ENCODE assay signal across 9 cellular contexts in the genomic region with DNA sequence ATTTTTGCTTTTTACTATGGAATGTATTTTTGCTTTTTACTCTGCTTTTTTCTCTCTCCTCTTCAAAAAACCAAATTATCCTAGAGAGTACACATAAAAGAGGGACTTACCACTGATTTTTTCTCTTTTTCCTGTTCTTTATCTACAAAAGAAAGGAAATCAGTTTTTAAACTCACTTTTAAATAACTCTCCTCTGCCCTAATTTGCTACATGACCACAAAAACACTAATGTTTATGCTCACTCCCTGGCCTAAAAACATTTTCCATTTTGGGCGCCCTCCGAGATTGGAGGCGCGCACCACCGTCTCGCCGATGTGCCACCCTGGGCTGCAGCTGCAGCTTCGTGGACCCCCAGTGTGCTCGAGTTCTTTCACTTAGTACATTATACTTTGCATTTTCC. TPM values are rescaled to one million over a fixed set of nuclear protein-coding genes. Genes with fewer than 3 reads are reported as not detected.
A peak's percentile ranks its signal among the peaks of the same experiment; 100 is the strongest.
DNase-seq lines count a peak whose midpoint lies in the region; ATAC-seq and TF ChIP-seq lines count a peak whose summit lies in the region.
"Had no signal": no experiment of that assay in that cellular context is flagged by ENCODE, and none has a peak within 500 bp of the region (broad histone marks: within the 10 kb centered on the region; RNA-seq: fewer than 3 reads in every experiment).

No MANE protein-coding gene starts in this region.

- H3K36me3 ChIP-seq in heart right ventricle (peaks cover 0 to 37% (median 5%) of the 10 kb centered on the region in 9 donors), muscle layer of colon (ENCODE audit: insufficient read depth, low read length) (peaks cover 9% of the 10 kb centered on the region), vagina (no peaks in the 10 kb centered on the region)

- DNase-seq in heart right ventricle (no peak), left cardiac atrium (no peak), caudate nucleus (lab: John Stamatoyannopoulos, UW) (no peak), vagina (ENCODE audit: extremely low spot score in 2 of 2) (no peak), AG20443 (ENCODE audit: low spot score) (no peak), dedifferentiated amniotic fluid mesenchymal stem cell (ENCODE audit: extremely low spot score) (no peak)
- DNase-seq in activated effector memory CD4-positive, alpha-beta T cell treated with anti-CD3 and anti-CD28 coated beads, Interleukin-2, amount 50 U/mL, for 16 hours, result no peak

- H3K9me3 ChIP-seq in heart right ventricle, result no peaks in the 10 kb centered on the region
- H3K9me3 ChIP-seq in muscle layer of colon (ENCODE audit: low read length), result no peaks in the 10 kb centered on the region
- H3K9me3 ChIP-seq in vagina, result no peaks in the 10 kb centered on the region

- WGBS in heart right ventricle, 2 donors, result 64 to 68% methylated on average over 9 of the region's 9 CpGs

- TF ChIP-seq POLR2A in vagina (IDR thresholded peaks at IDR 0.05), result no peak

- H3K4me1 ChIP-seq in heart right ventricle (peaks cover 5 to 67% (median 53%) of the 10 kb centered on the region in 9 donors), muscle layer of colon (ENCODE audit: insufficient read depth, low read length) (peaks cover 40% of the 10 kb centered on the region), vagina (peaks cover 43% of the 10 kb centered on the region)

- ATAC-seq in heart right ventricle (no peak), left cardiac atrium (no peak)

- H3K27me3 ChIP-seq in heart right ventricle (no peaks in the 10 kb centered on the region), muscle layer of colon (ENCODE audit: control insufficient read depth in 1 of 2, insufficient read depth in 2 of 2, low read length in 2 of 2) (no peaks in the 10 kb centered on the region), vagina (no peaks in the 10 kb centered on the region)

- intact Hi-C loops in heart right ventricle (cut with DNase I) (loop anchor here in 2 of 10 donors (1.0 to 2.0 kb wide), 2 partner anchors 22 to 32 kb away; no protein-coding TSS in a partner anchor), left cardiac atrium (cut with DNase I) (no loop called here), vagina (cut with DNase I) (no loop called here)

- TF ChIP-seq CTCF in heart right ventricle (IDR thresholded peaks at IDR 0.05), result no peak
- TF ChIP-seq CTCF in vagina (IDR thresholded peaks at IDR 0.05), result no peak

- H3K4me3 ChIP-seq in heart right ventricle, result peak overlapping the region; percentile 64 to 93 (median 82)
- H3K4me3 ChIP-seq in muscle layer of colon (ENCODE audit: low read depth in 1 of 2, low read length in 2 of 2), result peak overlapping the region; percentile 54 to 88
- H3K4me3 ChIP-seq in vagina, result peak overlapping the region; percentile 70 to 80

- H3K27ac ChIP-seq in heart right ventricle (peak overlapping the region; percentile 88 to 100 (median 98)), caudate nucleus (ENCODE audit: low read depth, low read length) (peak overlapping the region; percentile 94), muscle layer of colon (ENCODE audit: low read depth, low read length) (peak overlapping the region; percentile 90), vagina (peak overlapping the region; percentile 95)

- peak overlapping the region; percentile 90 for H3K9ac ChIP-seq in muscle layer of colon (ENCODE audit: low read length)

RNA-seq across cellular contexts. Expression of a gene that starts 1.1 kb away (rescaled TPM):
- 10 to 100 TPM; 16.0 to 26.0 (median 21.4) TPM for total RNA-seq in heart right ventricle
- 10 to 100 TPM in 1 of 2 donors, 1 to 10 TPM in 1; 8.0 to 13.6 TPM for polyA plus RNA-seq in heart right ventricle
- total RNA-seq in left cardiac atrium, result 10 to 100 TPM; 22.3 to 28.2 TPM
- 43.2 TPM for total RNA-seq in vagina

RNA-seq across cellular contexts. Expression of a gene that starts 3.5 kb away (rescaled TPM):
- 10 to 100 TPM in 3 of 10 donors, 1 to 10 TPM in 7; 1.6 to 19.9 (median 6.7) TPM for total RNA-seq in heart right ventricle
- polyA plus RNA-seq in heart right ventricle, result 10 to 100 TPM in 1 of 2 donors, 1 to 10 TPM in 1; 6.8 to 24.1 TPM
- 10 to 100 TPM; 15.8 to 22.5 TPM for total RNA-seq in left cardiac atrium
- total RNA-seq in vagina, result 52.3 TPM

RNA-seq across cellular contexts. Expression of a gene that starts 17.4 kb away (rescaled TPM):
- total RNA-seq in heart right ventricle, result 1 to 10 TPM in 5 of 10 donors, under 1 TPM in 5; 0.50 to 2.1 (median 0.98) TPM
- polyA plus RNA-seq in heart right ventricle, result under 1 TPM in 1 of 2 donors, not detected in 1; 0.19 TPM
- 1 to 10 TPM; 1.3 to 3.0 TPM for total RNA-seq in left cardiac atrium
- not detected for total RNA-seq in vagina

RNA-seq across cellular contexts. Expression of a gene that starts 30.4 kb away (rescaled TPM):
- under 1 TPM in 4 of 10 donors, not detected in 6; 0.33 to 0.95 (median 0.63) TPM for total RNA-seq in heart right ventricle
- polyA plus RNA-seq in heart right ventricle, result not detected
- total RNA-seq in left cardiac atrium, result under 1 TPM in 1 of 2 donors, not detected in 1; 0.62 TPM
- not detected for total RNA-seq in vagina
- total RNA-seq: renal cortical epithelial cell had no signal

RNA-seq across cellular contexts. Expression of a gene that starts 55.6 kb away (rescaled TPM):
- total RNA-seq in heart right ventricle (10 to 100 TPM in 3 of 10 donors, 1 to 10 TPM in 7; 6.6 to 19.9 (median 7.9) TPM), left cardiac atrium (10 to 100 TPM; 18.1 to 18.9 TPM), vagina (47.9 TPM)
- polyA plus RNA-seq in heart right ventricle, result 10 to 100 TPM; 12.0 to 18.0 TPM
